In the genomic region with DNA sequence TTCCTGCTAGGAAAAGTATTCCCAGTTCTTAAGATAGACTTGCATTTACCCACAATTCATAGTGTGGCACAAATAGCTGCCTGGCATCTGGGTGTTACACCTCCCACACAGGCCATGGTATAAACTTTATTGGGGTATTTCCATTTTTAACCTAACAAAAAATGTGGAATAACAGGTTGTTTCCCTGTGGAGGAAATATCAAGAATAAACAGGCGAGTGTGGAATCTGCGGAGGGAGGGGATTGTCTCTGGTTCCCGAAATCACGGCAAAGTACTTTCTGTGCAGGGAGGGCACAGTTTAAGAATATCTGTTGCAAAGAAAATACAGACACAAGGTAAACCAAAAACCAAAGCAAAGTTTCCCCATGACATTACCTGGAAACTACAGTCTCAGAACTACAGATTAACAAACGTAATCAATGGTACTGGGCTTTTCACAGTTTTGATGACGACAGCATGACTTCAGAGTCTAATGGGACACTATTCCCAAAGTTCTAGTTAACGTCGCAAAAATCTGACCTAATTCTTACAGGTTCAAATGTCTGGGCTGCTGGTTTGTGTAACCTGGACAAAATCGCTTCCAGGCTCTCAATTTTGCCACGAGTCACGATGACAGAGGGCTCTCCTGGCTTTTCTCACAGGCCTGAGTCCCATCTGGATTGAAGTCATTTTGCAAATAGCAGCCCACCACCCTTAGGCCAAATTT, we compare ENCODE assay signal across 8 cellular contexts. TPM values are rescaled to one million over a fixed set of nuclear protein-coding genes. Genes with fewer than 3 reads are reported as not detected.
DNase-seq lines count a peak whose midpoint lies in the region; ATAC-seq, FAIRE-seq and TF ChIP-seq lines count a peak whose summit lies in the region.

No MANE protein-coding gene starts in this region.

- peak overlapping the region; percentile 91 for H3K27ac Mint-ChIP-seq in T-helper 2 cell treated with Interferon-gamma antibody and Interleukin-4, amounts not matched to agents 5 μg/mL and 100 μg/mL, for 36 hours
- H3K27ac Mint-ChIP-seq in activated naive CD8-positive, alpha-beta T cell treated with anti-CD3 and anti-CD28 coated beads, Interleukin-2, amount 10 ng/mL, durations not matched to agents 7 days and 5 days = peak overlapping the region; percentile 84

- no peaks in the 10 kb centered on the region for H3K27me3 ChIP-seq in suprapubic skin

- no peak for DNase-seq in T-helper 2 cell treated with Interferon-gamma antibody and Interleukin-4, amounts not matched to agents 5 μg/mL and 100 μg/mL, for 36 hours (ENCODE audit: low spot score)
- DNase-seq in T-helper 2 cell (no peak), kidney (no peak), suprapubic skin (ENCODE audit: low spot score in 2 of 2) (no peak), SHP77 treated with DMSO at 0.1 percent for 48 hours (lab: John Stamatoyannopoulos, UW) (no peak), foreskin melanocyte (no peak)
- DNase-seq in activated naive CD8-positive, alpha-beta T cell treated with anti-CD3 and anti-CD28 coated beads, Interleukin-2, amount 10 ng/mL, durations not matched to agents 7 days and 5 days = no peak

- H3K9me3 ChIP-seq in kidney (ENCODE audit: control insufficient read depth in 1 of 2, low read length in 2 of 2) = no peaks in the 10 kb centered on the region
- H3K9me3 ChIP-seq in suprapubic skin = no peaks in the 10 kb centered on the region

- FAIRE-seq in kidney (lab: Jason Lieb, UNC) = no peak

- peak overlapping the region; percentile 7 to 94 for H3K9ac ChIP-seq in kidney (ENCODE audit: low read length in 2 of 2)

- TF ChIP-seq EP300 in suprapubic skin (IDR thresholded peaks at IDR 0.05) = no peak

- H3K4me1 ChIP-seq in kidney (ENCODE audit: control insufficient read depth in 1 of 2, insufficient read depth in 1 of 2, low read depth in 1 of 2, low read length in 2 of 2) (peaks cover 24 to 32% of the 10 kb centered on the region in 2 donors), suprapubic skin (peaks cover 69% of the 10 kb centered on the region)

- peaks cover 51% of the 10 kb centered on the region for H3K4me1 Mint-ChIP-seq in T-helper 2 cell treated with Interferon-gamma antibody and Interleukin-4, amounts not matched to agents 5 μg/mL and 100 μg/mL, for 36 hours (ENCODE audit: low read depth)
- peaks cover 42% of the 10 kb centered on the region for H3K4me1 Mint-ChIP-seq in activated naive CD8-positive, alpha-beta T cell treated with anti-CD3 and anti-CD28 coated beads, Interleukin-2, amount 10 ng/mL, durations not matched to agents 7 days and 5 days

- H3K36me3 ChIP-seq in kidney (ENCODE audit: control insufficient read depth in 1 of 2, insufficient read depth in 2 of 2, low read length in 2 of 2) = no peaks in the 10 kb centered on the region
- H3K36me3 ChIP-seq in suprapubic skin = no peaks in the 10 kb centered on the region

- TF ChIP-seq CTCF in kidney (IDR thresholded peaks at IDR 0.05; ENCODE audit: borderline replicate concordance, extremely low read depth, insufficient read depth) (no peak), suprapubic skin (IDR thresholded peaks at IDR 0.05) (no peak)

- POLR2A ChIA-PET in activated naive CD8-positive, alpha-beta T cell treated with anti-CD3 and anti-CD28 coated beads, Interleukin-2, amount 10 ng/mL, durations not matched to agents 7 days and 5 days (lab: Charles Lee) = interaction anchor here (1.2 to 3.6 kb wide), 2 partner anchors 25 to 33 kb away, joined by 6 to 42 read pairs; no protein-coding TSS in a partner anchor

- TF ChIP-seq POLR2A in suprapubic skin (IDR thresholded peaks at IDR 0.05) = no peak

- no peak for ATAC-seq in activated naive CD8-positive, alpha-beta T cell treated with anti-CD3 and anti-CD28 coated beads, Interleukin-2, amount 10 ng/mL, durations not matched to agents 7 days and 5 days (ENCODE audit: low read depth)
- ATAC-seq in HG03469 (IDR thresholded peaks at IDR 0.05; ENCODE audit: unreplicated experiment) = no peak

- H3K4me3 ChIP-seq in kidney (ENCODE audit: low read length in 2 of 2) (peak overlapping the region; percentile 84 to 95), suprapubic skin (peak overlapping the region; percentile 98)

- H3K27me3 Mint-ChIP-seq in T-helper 2 cell treated with Interferon-gamma antibody and Interleukin-4, amounts not matched to agents 5 μg/mL and 100 μg/mL, for 36 hours (ENCODE audit: low read depth) = no peaks in the 10 kb centered on the region
- H3K27me3 Mint-ChIP-seq in activated naive CD8-positive, alpha-beta T cell treated with anti-CD3 and anti-CD28 coated beads, Interleukin-2, amount 10 ng/mL, durations not matched to agents 7 days and 5 days = no peaks in the 10 kb centered on the region

- H3K4me3 Mint-ChIP-seq in T-helper 2 cell treated with Interferon-gamma antibody and Interleukin-4, amounts not matched to agents 5 μg/mL and 100 μg/mL, for 36 hours = peak overlapping the region; percentile 94
- peak overlapping the region; percentile 92 for H3K4me3 Mint-ChIP-seq in activated naive CD8-positive, alpha-beta T cell treated with anti-CD3 and anti-CD28 coated beads, Interleukin-2, amount 10 ng/mL, durations not matched to agents 7 days and 5 days

- 6% methylated on average over 11 of the region's 11 CpGs for WGBS in suprapubic skin

- peaks cover 25% of the 10 kb centered on the region for H3K36me3 Mint-ChIP-seq in T-helper 2 cell treated with Interferon-gamma antibody and Interleukin-4, amounts not matched to agents 5 μg/mL and 100 μg/mL, for 36 hours (ENCODE audit: low read depth)
- peaks cover 27% of the 10 kb centered on the region for H3K36me3 Mint-ChIP-seq in activated naive CD8-positive, alpha-beta T cell treated with anti-CD3 and anti-CD28 coated beads, Interleukin-2, amount 10 ng/mL, durations not matched to agents 7 days and 5 days

- H3K27ac ChIP-seq in kidney (ENCODE audit: low read depth in 2 of 2, low read length in 2 of 2) = peak overlapping the region; percentile 92 to 96
- H3K27ac ChIP-seq in suprapubic skin = peak overlapping the region; percentile 98

- intact Hi-C loops in kidney (cut with DNase I) = no loop called here

- H3K9me3 Mint-ChIP-seq in T-helper 2 cell treated with Interferon-gamma antibody and Interleukin-4, amounts not matched to agents 5 μg/mL and 100 μg/mL, for 36 hours = no peaks in the 10 kb centered on the region
- no peaks in the 10 kb centered on the region for H3K9me3 Mint-ChIP-seq in activated naive CD8-positive, alpha-beta T cell treated with anti-CD3 and anti-CD28 coated beads, Interleukin-2, amount 10 ng/mL, durations not matched to agents 7 days and 5 days

RNA-seq across cellular contexts. Expression of a gene that starts 1.4 kb away (rescaled TPM):
- 100 to 1,000 TPM; 105 to 114 TPM for total RNA-seq in activated naive CD8-positive, alpha-beta T cell treated with anti-CD3 and anti-CD28 coated beads, Interleukin-2, amount 10 ng/mL, durations not matched to agents 7 days and 5 days
- 112 TPM for total RNA-seq in kidney
- polyA plus RNA-seq in kidney (ENCODE audit: insufficient read depth, low read depth, low replicate concordance) = 96.6 TPM
- 10 to 100 TPM; 69.4 to 92.4 (median 76.8) TPM for total RNA-seq in suprapubic skin

RNA-seq across cellular contexts. Expression of a gene that starts 58.6 kb away (rescaled TPM):
- 10 to 100 TPM; 33.4 to 39.1 TPM for total RNA-seq in activated naive CD8-positive, alpha-beta T cell treated with anti-CD3 and anti-CD28 coated beads, Interleukin-2, amount 10 ng/mL, durations not matched to agents 7 days and 5 days
- 72.3 TPM for total RNA-seq in kidney
- polyA plus RNA-seq in kidney (ENCODE audit: insufficient read depth, low read depth, low replicate concordance) = 37.4 TPM
- 10 to 100 TPM; 39.3 to 66.5 (median 53.9) TPM for total RNA-seq in suprapubic skin

RNA-seq across cellular contexts. Expression of a gene that starts 58.8 kb away (rescaled TPM):
- total RNA-seq in activated naive CD8-positive, alpha-beta T cell treated with anti-CD3 and anti-CD28 coated beads, Interleukin-2, amount 10 ng/mL, durations not matched to agents 7 days and 5 days = 10 to 100 TPM; 66.2 to 68.2 TPM
- total RNA-seq in kidney = 63.0 TPM
- 48.2 TPM for polyA plus RNA-seq in kidney (ENCODE audit: insufficient read depth, low read depth, low replicate concordance)
- total RNA-seq in suprapubic skin = 100 to 1,000 TPM; 107 to 143 (median 110) TPM
